Comparison of ENCODE assay signal across 24 cellular contexts in the genomic region with DNA sequence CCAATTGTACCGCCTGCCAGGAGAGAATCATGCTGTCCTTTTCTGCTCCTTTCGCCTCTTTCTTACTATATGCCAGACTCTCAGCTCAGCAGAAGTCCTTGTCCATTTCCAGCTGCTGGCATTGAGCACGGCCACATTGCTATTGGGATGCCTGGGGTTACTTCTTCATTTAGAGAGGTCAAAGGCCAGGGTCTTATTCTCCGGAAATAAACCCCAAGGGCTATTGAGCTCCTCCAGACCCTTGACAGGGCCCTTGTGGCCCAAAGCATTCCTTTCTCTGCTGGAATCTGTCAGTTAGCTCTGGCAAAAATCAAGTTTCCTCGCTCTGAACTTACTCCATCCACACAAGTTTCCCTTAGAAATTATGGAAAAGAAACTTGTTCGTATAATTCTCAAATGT. TPM values are rescaled to one million over a fixed set of nuclear protein-coding genes. Genes with fewer than 3 reads are reported as not detected.
DNase-seq lines count a peak whose midpoint lies in the region; ATAC-seq and TF ChIP-seq lines count a peak whose summit lies in the region.
"Had no signal": no experiment of that assay in that cellular context is flagged by ENCODE, and none has a peak within 500 bp of the region (broad histone marks: within the 10 kb centered on the region; RNA-seq: fewer than 3 reads in every experiment).

No MANE protein-coding gene starts in this region.

- no peaks in the 10 kb centered on the region for H3K9me3 Mint-ChIP-seq in type B pancreatic cell
- no peaks in the 10 kb centered on the region for H3K9me3 Mint-ChIP-seq in activated CD8-positive, alpha-beta T cell treated with anti-CD3 and anti-CD28 coated beads, Interleukin-2, amount 10 ng/mL, durations not matched to agents 7 days and 5 days (ENCODE audit: insufficient read depth)
- H3K9me3 Mint-ChIP-seq in activated CD4-positive, alpha-beta T cell treated with anti-CD3 and anti-CD28 coated beads for 36 hours (ENCODE audit: low read depth): no peaks in the 10 kb centered on the region
- H3K9me3 Mint-ChIP-seq: CD4-positive, alpha-beta memory T cell had no signal

- H2AFZ ChIP-seq in neuronal stem cell (ENCODE audit: low read length): peak overlapping the region; percentile 21

- no peak overlapping the region for H4K8ac ChIP-seq in neuronal stem cell (ENCODE audit: low read depth, low read length)

- H3K27ac ChIP-seq in cardiac muscle cell (peak overlapping the region; percentile 85), mesodermal cell (ENCODE audit: low read depth, low read length, severe bottlenecking) (peak overlapping the region; percentile 92), neuronal stem cell (replicated peaks; ENCODE audit: low read length) (no peak overlapping the region)
- H3K27ac ChIP-seq: 22Rv1; BLaER1 treated with 17β-estradiol and CSF1 and Interleukin-3, amounts not matched to agents 10 nM and 100 nM had no signal

- H3K9me3 ChIP-seq in cardiac muscle cell (ENCODE audit: low read depth) (no peaks in the 10 kb centered on the region), mesodermal cell (ENCODE audit: control insufficient read depth, low read length) (no peaks in the 10 kb centered on the region), neuronal stem cell (replicated peaks in 1 of 2; ENCODE audit: control insufficient read depth in 2 of 2, insufficient read depth in 1 of 2, low read depth in 1 of 2, low read length in 2 of 2) (no peaks in the 10 kb centered on the region)
- H3K9me3 ChIP-seq: BLaER1 treated with 17β-estradiol and CSF1 and Interleukin-3, amounts not matched to agents 10 nM and 100 nM had no signal

- no peak overlapping the region for H3K9ac ChIP-seq in neuronal stem cell (ENCODE audit: low read depth, low read length, poor library complexity)
- H3K9ac ChIP-seq: BLaER1 treated with 17β-estradiol and CSF1 and Interleukin-3, amounts not matched to agents 10 nM and 100 nM had no signal

- H3K27ac Mint-ChIP-seq in type B pancreatic cell: peak overlapping the region; percentile 28
- no peak overlapping the region for H3K27ac Mint-ChIP-seq in activated CD8-positive, alpha-beta T cell treated with anti-CD3 and anti-CD28 coated beads, Interleukin-2, amount 10 ng/mL, durations not matched to agents 7 days and 5 days
- no peak overlapping the region for H3K27ac Mint-ChIP-seq in activated CD4-positive, alpha-beta T cell treated with anti-CD3 and anti-CD28 coated beads for 36 hours
- H3K27ac Mint-ChIP-seq: CD4-positive, alpha-beta memory T cell had no signal

- no peak overlapping the region for H3K14ac ChIP-seq in neuronal stem cell (ENCODE audit: low read length)

- H2BK15ac ChIP-seq in neuronal stem cell (ENCODE audit: low read length): no peak overlapping the region

- H3K4me1 ChIP-seq in cardiac muscle cell (ENCODE audit: low read depth) (peaks cover 16% of the 10 kb centered on the region), mesodermal cell (ENCODE audit: control insufficient read depth, insufficient read depth, low read length, poor library complexity, severe bottlenecking) (peaks cover 17% of the 10 kb centered on the region), neuronal stem cell (ENCODE audit: control insufficient read depth in 2 of 2, insufficient read depth in 1 of 2, low read depth in 1 of 2, low read length in 2 of 2) (peaks cover 2 to 14% of the 10 kb centered on the region in 2 donors)
- H3K4me1 ChIP-seq: BLaER1 treated with 17β-estradiol and CSF1 and Interleukin-3, amounts not matched to agents 10 nM and 100 nM had no signal

- H2BK120ac ChIP-seq in neuronal stem cell (ENCODE audit: low read depth, low read length): no peak overlapping the region

- no peak for TF ChIP-seq CTCF in cardiac muscle cell (IDR thresholded peaks at IDR 0.05; ENCODE audit: low read depth, low read length)
- TF ChIP-seq CTCF in type B pancreatic cell (conservative IDR thresholded peaks at IDR 0.05): no peak

- no peak overlapping the region for H2BK5ac ChIP-seq in neuronal stem cell (ENCODE audit: low read length)

- intact Hi-C loops in left ventricle myocardium superior (cut with micrococcal nuclease): no loop called here
- intact Hi-C loops in activated CD4-positive, alpha-beta T cell treated with anti-CD3 and anti-CD28 coated beads for 36 hours (cut with DNase I, micrococcal nuclease): no loop called here

- no peaks in the 10 kb centered on the region for H3K27me3 Mint-ChIP-seq in type B pancreatic cell
- H3K27me3 Mint-ChIP-seq in activated CD8-positive, alpha-beta T cell treated with anti-CD3 and anti-CD28 coated beads, Interleukin-2, amount 10 ng/mL, durations not matched to agents 7 days and 5 days (ENCODE audit: low read depth): peaks cover 2% of the 10 kb centered on the region
- peaks cover 2% of the 10 kb centered on the region for H3K27me3 Mint-ChIP-seq in activated CD4-positive, alpha-beta T cell treated with anti-CD3 and anti-CD28 coated beads for 36 hours

- H3K4me2 ChIP-seq in neuronal stem cell (ENCODE audit: insufficient read depth, low read length, poor library complexity, severe bottlenecking): peak overlapping the region; percentile 11
- H3K4me2 ChIP-seq: BLaER1 treated with 17β-estradiol and CSF1 and Interleukin-3, amounts not matched to agents 10 nM and 100 nM had no signal

- H2AK5ac ChIP-seq in neuronal stem cell (ENCODE audit: low read depth, low read length): no peak overlapping the region

- peaks cover 10% of the 10 kb centered on the region for H3K4me1 Mint-ChIP-seq in type B pancreatic cell (ENCODE audit: unreplicated experiment)
- no peaks in the 10 kb centered on the region for H3K4me1 Mint-ChIP-seq in activated CD8-positive, alpha-beta T cell treated with anti-CD3 and anti-CD28 coated beads, Interleukin-2, amount 10 ng/mL, durations not matched to agents 7 days and 5 days (ENCODE audit: low read depth)
- H3K4me1 Mint-ChIP-seq in activated CD4-positive, alpha-beta T cell treated with anti-CD3 and anti-CD28 coated beads for 36 hours: no peaks in the 10 kb centered on the region
- H3K4me1 Mint-ChIP-seq: CD4-positive, alpha-beta memory T cell had no signal

- H4K91ac ChIP-seq in neuronal stem cell (ENCODE audit: low read depth, low read length, poor library complexity): no peak overlapping the region

- no peak overlapping the region for H3K23ac ChIP-seq in neuronal stem cell (ENCODE audit: low read depth, low read length, poor library complexity)

- ATAC-seq in left ventricle myocardium superior (no peak), GM18867 (IDR thresholded peaks at IDR 0.05; ENCODE audit: unreplicated experiment) (no peak)
- no peak for ATAC-seq in activated CD8-positive, alpha-beta T cell treated with anti-CD3 and anti-CD28 coated beads, Interleukin-2, amount 10 ng/mL, durations not matched to agents 7 days and 5 days
- ATAC-seq in activated CD4-positive, alpha-beta T cell treated with anti-CD3 and anti-CD28 coated beads for 36 hours: no peak
- ATAC-seq: HCT116, Right ventricle myocardium inferior had no signal

- no peak overlapping the region for H3K4me3 ChIP-seq in cardiac muscle cell
- no peak overlapping the region for H3K4me3 ChIP-seq in mesodermal cell (ENCODE audit: extremely low read depth, insufficient read depth, low read length, poor library complexity, severe bottlenecking)
- H3K4me3 ChIP-seq in neuronal stem cell (ENCODE audit: low read length in 2 of 2): no peak overlapping the region
- H3K4me3 ChIP-seq: BLaER1 treated with 17β-estradiol and CSF1 and Interleukin-3, amounts not matched to agents 10 nM and 100 nM had no signal

- no peaks in the 10 kb centered on the region for H3K36me3 ChIP-seq in cardiac muscle cell
- H3K36me3 ChIP-seq in mesodermal cell (ENCODE audit: control insufficient read depth, insufficient read depth, low read length): no peaks in the 10 kb centered on the region
- no peaks in the 10 kb centered on the region for H3K36me3 ChIP-seq in neuronal stem cell (replicated peaks in 1 of 2; ENCODE audit: control insufficient read depth in 2 of 2, insufficient read depth in 2 of 2, low read length in 2 of 2)
- H3K36me3 ChIP-seq: BLaER1 treated with 17β-estradiol and CSF1 and Interleukin-3, amounts not matched to agents 10 nM and 100 nM had no signal

- H3K79me1 ChIP-seq in neuronal stem cell (ENCODE audit: low read depth, low read length): no peaks in the 10 kb centered on the region

- DNase-seq in cardiac muscle cell (ENCODE audit: low read depth in 1 of 2, low spot score in 1 of 2) (peak in 1 of 2 donors; percentile 49), left ventricle myocardium superior (no peak), neuronal stem cell (ENCODE audit: low spot score) (no peak), type B pancreatic cell (ENCODE audit: extremely low spot score, unreplicated experiment) (no peak)
- no peak for DNase-seq in activated CD8-positive, alpha-beta T cell treated with anti-CD3 and anti-CD28 coated beads, Interleukin-2, amount 10 ng/mL, durations not matched to agents 7 days and 5 days
- DNase-seq in activated CD4-positive, alpha-beta T cell treated with anti-CD3 and anti-CD28 coated beads for 36 hours: no peak
- DNase-seq: ACHN; Calu3; CD4-positive, alpha-beta memory T cell; DMS153; Karpas-422; NCI-H1694 treated with DMSO at 0.1 percent for 48 hours; NCI-H2081 treated with DMSO at 0.1 percent for 48 hours; NCI-H2171 treated with DMSO at 0.1 percent for 48 hours; NCI-H524 treated with DMSO at 0.1 percent for 48 hours; OCI-M1 had no signal

- no peak overlapping the region for H3K18ac ChIP-seq in neuronal stem cell (ENCODE audit: low read length)

- no peak overlapping the region for H3K4ac ChIP-seq in neuronal stem cell (ENCODE audit: low read length)

- no peak overlapping the region for H3K4me3 Mint-ChIP-seq in type B pancreatic cell
- H3K4me3 Mint-ChIP-seq in activated CD8-positive, alpha-beta T cell treated with anti-CD3 and anti-CD28 coated beads, Interleukin-2, amount 10 ng/mL, durations not matched to agents 7 days and 5 days: no peak overlapping the region
- H3K4me3 Mint-ChIP-seq in activated CD4-positive, alpha-beta T cell treated with anti-CD3 and anti-CD28 coated beads for 36 hours: no peak overlapping the region
- H3K4me3 Mint-ChIP-seq: CD4-positive, alpha-beta memory T cell had no signal

- POLR2A ChIA-PET in activated CD8-positive, alpha-beta T cell treated with anti-CD3 and anti-CD28 coated beads, Interleukin-2, amount 10 ng/mL, durations not matched to agents 7 days and 5 days (lab: Charles Lee): no interaction called here
- POLR2A ChIA-PET in activated CD4-positive, alpha-beta T cell treated with anti-CD3 and anti-CD28 coated beads for 36 hours (lab: Charles Lee): no interaction called here

- CTCF ChIA-PET in activated CD8-positive, alpha-beta T cell treated with anti-CD3 and anti-CD28 coated beads, Interleukin-2, amount 10 ng/mL, durations not matched to agents 7 days and 5 days (lab: Charles Lee): no interaction called here
- CTCF ChIA-PET in activated CD4-positive, alpha-beta T cell treated with anti-CD3 and anti-CD28 coated beads for 36 hours (lab: Charles Lee): no interaction called here

- H3K27me3 ChIP-seq in cardiac muscle cell (no peaks in the 10 kb centered on the region), neuronal stem cell (ENCODE audit: control insufficient read depth in 3 of 3, insufficient read depth in 3 of 3, low read depth in 1 of 3, low read length in 3 of 3) (no peaks in the 10 kb centered on the region)

- H3K36me3 Mint-ChIP-seq in type B pancreatic cell: no peaks in the 10 kb centered on the region
- no peaks in the 10 kb centered on the region for H3K36me3 Mint-ChIP-seq in activated CD8-positive, alpha-beta T cell treated with anti-CD3 and anti-CD28 coated beads, Interleukin-2, amount 10 ng/mL, durations not matched to agents 7 days and 5 days (ENCODE audit: low read depth)
- no peaks in the 10 kb centered on the region for H3K36me3 Mint-ChIP-seq in activated CD4-positive, alpha-beta T cell treated with anti-CD3 and anti-CD28 coated beads for 36 hours (ENCODE audit: low read depth)
- H3K36me3 Mint-ChIP-seq: CD4-positive, alpha-beta memory T cell had no signal

- no peak overlapping the region for H2BK12ac ChIP-seq in neuronal stem cell (ENCODE audit: low read length)

- WGBS in mesodermal cell (ENCODE audit: insufficient coverage in 2 of 2), 2 experiments: no CpG with 5 or more reads among the region's 6 CpGs
- no CpG with 5 or more reads among the region's 6 CpGs for WGBS in neuronal stem cell (ENCODE audit: extremely low coverage in 2 of 2, insufficient read length in 2 of 2, insufficient replicate concordance in 1 of 2), 2 donors

RNA-seq across cellular contexts. Expression of gene AKAP4, which starts 11.9 kb away (rescaled TPM):
- total RNA-seq in cardiac muscle cell (not detected in 2 replicates), left ventricle myocardium superior (not detected), type B pancreatic cell (ENCODE audit: low replicate concordance) (not detected in 2 replicates)
- not detected in 2 replicates for polyA plus RNA-seq in cardiac muscle cell
- polyA plus RNA-seq in mesodermal cell (2013, experiment 1 of 2): 0.52 TPM
- 0.71 TPM for polyA plus RNA-seq in mesodermal cell (2013, experiment 2 of 2)
- polyA plus RNA-seq in neuronal stem cell (2013, experiment 1 of 2): not detected
- not detected for polyA plus RNA-seq in neuronal stem cell (2013, experiment 2 of 2)
- total RNA-seq in activated CD8-positive, alpha-beta T cell treated with anti-CD3 and anti-CD28 coated beads, Interleukin-2, amount 10 ng/mL, durations not matched to agents 7 days and 5 days: not detected
- total RNA-seq in activated CD4-positive, alpha-beta T cell treated with anti-CD3 and anti-CD28 coated beads for 36 hours: not detected
- total RNA-seq: Calu3; CD4-positive, alpha-beta memory T cell; H1; MCF 10A; Right ventricle myocardium inferior had no signal
- polyA plus RNA-seq: CD4-positive, alpha-beta memory T cell; H1 had no signal

RNA-seq across cellular contexts. Expression of gene CCNB3, which starts 15.7 kb away (rescaled TPM):
- total RNA-seq in cardiac muscle cell: 0.25 and 1.8 TPM in 2 replicates
- polyA plus RNA-seq in cardiac muscle cell: 0.40 and 0.46 TPM in 2 replicates
- total RNA-seq in left ventricle myocardium superior: 0.17 TPM
- 0.15 TPM for polyA plus RNA-seq in mesodermal cell (2013, experiment 1 of 2)
- polyA plus RNA-seq in mesodermal cell (2013, experiment 2 of 2): 0.20 TPM
- 0.60 TPM for polyA plus RNA-seq in neuronal stem cell (2013, experiment 1 of 2)
- polyA plus RNA-seq in neuronal stem cell (2013, experiment 2 of 2): 0.55 TPM
- 0.39 and 0.83 TPM in 2 replicates for total RNA-seq in type B pancreatic cell (ENCODE audit: low replicate concordance)
- under 1 TPM; 0.21 to 0.76 TPM for total RNA-seq in activated CD8-positive, alpha-beta T cell treated with anti-CD3 and anti-CD28 coated beads, Interleukin-2, amount 10 ng/mL, durations not matched to agents 7 days and 5 days
- under 1 TPM; 0.25 to 0.43 TPM for total RNA-seq in activated CD4-positive, alpha-beta T cell treated with anti-CD3 and anti-CD28 coated beads for 36 hours
- polyA plus RNA-seq: CD4-positive, alpha-beta memory T cell had no signal
